Comparison of ENCODE assay signal across 1 cellular context in the genomic region with DNA sequence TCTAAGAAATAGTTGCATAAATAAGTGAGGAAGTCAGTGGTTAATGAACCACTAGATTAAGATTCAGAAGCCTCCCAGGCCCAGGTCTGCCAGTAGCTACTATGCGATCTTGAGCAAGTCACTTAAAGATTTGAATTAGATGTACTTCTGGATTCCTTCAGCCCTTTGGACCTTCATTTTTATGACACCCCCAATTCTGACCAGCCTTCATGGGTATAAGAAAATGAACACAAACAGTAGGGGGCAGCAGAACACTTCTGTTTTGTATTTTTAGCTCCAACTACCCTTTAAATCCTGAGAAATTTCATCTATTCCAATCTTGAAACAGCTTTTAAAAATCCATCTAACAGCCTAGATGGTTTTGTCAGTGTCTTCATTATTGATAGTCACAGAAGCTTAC.
TF ChIP-seq lines count a peak whose summit lies in the region.

No MANE protein-coding gene starts in this region.

TF ChIP-seq in WTC11, 78 proteins besides CTCF, POLR2A, EP300 and RAD21 (continued from another document):
- TF ChIP-seq, protein P1, sequence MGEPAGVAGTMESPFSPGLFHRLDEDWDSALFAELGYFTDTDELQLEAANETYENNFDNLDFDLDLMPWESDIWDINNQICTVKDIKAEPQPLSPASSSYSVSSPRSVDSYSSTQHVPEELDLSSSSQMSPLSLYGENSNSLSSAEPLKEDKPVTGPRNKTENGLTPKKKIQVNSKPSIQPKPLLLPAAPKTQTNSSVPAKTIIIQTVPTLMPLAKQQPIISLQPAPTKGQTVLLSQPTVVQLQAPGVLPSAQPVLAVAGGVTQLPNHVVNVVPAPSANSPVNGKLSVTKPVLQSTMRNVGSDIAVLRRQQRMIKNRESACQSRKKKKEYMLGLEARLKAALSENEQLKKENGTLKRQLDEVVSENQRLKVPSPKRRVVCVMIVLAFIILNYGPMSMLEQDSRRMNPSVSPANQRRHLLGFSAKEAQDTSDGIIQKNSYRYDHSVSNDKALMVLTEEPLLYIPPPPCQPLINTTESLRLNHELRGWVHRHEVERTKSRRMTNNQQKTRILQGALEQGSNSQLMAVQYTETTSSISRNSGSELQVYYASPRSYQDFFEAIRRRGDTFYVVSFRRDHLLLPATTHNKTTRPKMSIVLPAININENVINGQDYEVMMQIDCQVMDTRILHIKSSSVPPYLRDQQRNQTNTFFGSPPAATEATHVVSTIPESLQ (CRISPR knock-in tag; IDR thresholded peaks at IDR 0.05), result no peak
- TF ChIP-seq CREB1 (CRISPR knock-in tag; IDR thresholded peaks at IDR 0.05) (no peak), NR2C2 (CRISPR knock-in tag; IDR thresholded peaks at IDR 0.05) (no peak), RORB (CRISPR knock-in tag; IDR thresholded peaks at IDR 0.05) (no peak), GRHL2 (CRISPR knock-in tag; IDR thresholded peaks at IDR 0.05; ENCODE audit: insufficient replicate concordance, severe bottlenecking) (no peak)
- TF ChIP-seq, protein P2, sequence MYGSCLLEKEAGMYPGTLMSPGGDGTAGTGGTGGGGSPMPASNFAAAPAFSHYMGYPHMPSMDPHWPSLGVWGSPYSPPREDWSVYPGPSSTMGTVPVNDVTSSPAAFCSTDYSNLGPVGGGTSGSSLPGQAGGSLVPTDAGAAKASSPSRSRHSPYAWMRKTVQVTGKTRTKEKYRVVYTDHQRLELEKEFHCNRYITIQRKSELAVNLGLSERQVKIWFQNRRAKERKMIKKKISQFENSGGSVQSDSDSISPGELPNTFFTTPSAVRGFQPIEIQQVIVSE (CRISPR knock-in tag; IDR thresholded peaks at IDR 0.05; ENCODE audit: borderline replicate concordance), result no peak
